In genomic region chr4:185204238-185204910, GRCh38 we compare ENCODE assay signal across 8 cellular contexts. TPM values are rescaled to one million over a fixed set of nuclear protein-coding genes. Genes with fewer than 3 reads are reported as not detected.
DNase-seq lines count a peak whose midpoint lies in the region; ATAC-seq and TF ChIP-seq lines count a peak whose summit lies in the region.

No MANE protein-coding gene starts in this region.

- H4K5ac ChIP-seq in mesendoderm (ENCODE audit: low read length): no peak overlapping the region

- H3K27me3 ChIP-seq in mesendoderm (ENCODE audit: insufficient read depth, low read length, poor library complexity): no peaks in the 10 kb centered on the region

- H3K18ac ChIP-seq in mesendoderm (ENCODE audit: low read length): peak overlapping the region; percentile 97

- peak; percentile 45 for DNase-seq in DMS53 (lab: John Stamatoyannopoulos, UW)
- DNase-seq in DMS53 treated with DMSO at 0.1 percent for 48 hours (lab: John Stamatoyannopoulos, UW; ENCODE audit: unreplicated experiment): no peak
- DNase-seq in mesendoderm: peak; percentile 45
- DNase-seq in NCI-H187 treated with DMSO at 0.1 percent for 48 hours (lab: John Stamatoyannopoulos, UW): no peak
- no peak for DNase-seq in cerebellum (ENCODE audit: low spot score)

- peak overlapping the region; percentile 23 for H3K4me3 ChIP-seq in mesendoderm (ENCODE audit: low read length)

- H3K9ac ChIP-seq in mesendoderm (ENCODE audit: low read length): peak overlapping the region; percentile 78

- H2AK5ac ChIP-seq in mesendoderm (ENCODE audit: low read length): no peak overlapping the region

- H2BK120ac ChIP-seq in mesendoderm (ENCODE audit: low read depth, low read length): no peak overlapping the region

- H3K4me1 ChIP-seq in mesendoderm (ENCODE audit: control insufficient read depth, low read depth, low read length): peaks cover 3% of the 10 kb centered on the region

- no peaks in the 10 kb centered on the region for H3K79me2 ChIP-seq in mesendoderm (ENCODE audit: control insufficient read depth, insufficient read depth, low read length)

- no CpG with 5 or more reads among the region's 14 CpGs for WGBS in mesendoderm (ENCODE audit: extremely low coverage, insufficient coverage, low lambda C conversion rate)

- no peak overlapping the region for H2BK15ac ChIP-seq in mesendoderm (replicated peaks; ENCODE audit: low read depth)

- H3K79me1 ChIP-seq in mesendoderm (ENCODE audit: low read length): no peaks in the 10 kb centered on the region

- peaks cover 54% of the 10 kb centered on the region for H3K4me1 Mint-ChIP-seq in brain

- peaks cover 4% of the 10 kb centered on the region for H3K27me3 Mint-ChIP-seq in brain

- peak overlapping the region; percentile 83 for H3K27ac ChIP-seq in mesendoderm (ENCODE audit: low read depth, low read length)

- peaks cover 16% of the 10 kb centered on the region for H3K36me3 Mint-ChIP-seq in brain

- H3K27ac Mint-ChIP-seq in brain: peak overlapping the region; percentile 90 to 96 (median 93)

- no peak overlapping the region for H4K8ac ChIP-seq in mesendoderm (ENCODE audit: low read depth, low read length)

- H3K56ac ChIP-seq in mesendoderm (ENCODE audit: low read length): peak overlapping the region; percentile 95

- no peaks in the 10 kb centered on the region for H3K9me3 Mint-ChIP-seq in brain

- no peaks in the 10 kb centered on the region for H3K36me3 ChIP-seq in mesendoderm (ENCODE audit: control insufficient read depth, insufficient read depth, low read length)

- H2BK5ac ChIP-seq in mesendoderm (ENCODE audit: low read length): no peak overlapping the region

- H3K23ac ChIP-seq in mesendoderm (ENCODE audit: low read length): no peak overlapping the region

- H3K4me3 Mint-ChIP-seq in brain: peak overlapping the region; percentile 79 to 96 (median 90)

- peak; percentile 26; the same call in 1 of the 2 replicates for TF ChIP-seq CTCF in LNCAP (IDR thresholded peaks at IDR 0.05)
- no peak for TF ChIP-seq CTCF in brain (conservative IDR thresholded peaks at IDR 0.05)

- peak overlapping the region; percentile 4 for H3K4me2 ChIP-seq in mesendoderm (ENCODE audit: low read length)

- peak overlapping the region; percentile 91 for H3K4ac ChIP-seq in mesendoderm (ENCODE audit: low read depth, low read length)

- ATAC-seq in GM21423 (IDR thresholded peaks at IDR 0.05; ENCODE audit: unreplicated experiment): no peak

RNA-seq across cellular contexts. Expression of gene CFAP97, which starts 0.6 kb away (rescaled TPM):
- 6.2 TPM for polyA plus RNA-seq in brain (ENCODE audit: insufficient read depth, low read depth, low replicate concordance)
- 26.2 TPM for polyA plus RNA-seq in mesendoderm (2013, experiment 1 of 2)
- polyA plus RNA-seq in mesendoderm (2013, experiment 2 of 2): 25.7 TPM
- total RNA-seq in cerebellum: 45.4 TPM

RNA-seq across cellular contexts. Expression of gene SNX25, which starts 5.0 kb away (rescaled TPM):
- polyA plus RNA-seq in brain (ENCODE audit: insufficient read depth, low read depth, low replicate concordance): 2.2 TPM
- 7.4 TPM for polyA plus RNA-seq in mesendoderm (2013, experiment 1 of 2)
- polyA plus RNA-seq in mesendoderm (2013, experiment 2 of 2): 7.6 TPM
- 27.7 TPM for total RNA-seq in cerebellum

Comparison
In these comparisons a context has a peak if more than half of its experiments do, and no peak if none do; other contexts are left out.
1. DNase-seq: peak in DMS53 (single experiment) and mesendoderm (single experiment); none in DMS53 treated with DMSO at 0.1 percent for 48 hours (single experiment), NCI-H187 treated with DMSO at 0.1 percent for 48 hours (single experiment) and cerebellum (single experiment).